In genomic region chr13:30370916-30371521, GRCh38 we compare ENCODE assay signal across 1 cellular context.
TF ChIP-seq lines count a peak whose summit lies in the region.

No MANE protein-coding gene starts in this region.

TF ChIP-seq in HepG2, 621 proteins besides CTCF, POLR2A, EP300 and RAD21 (continued from another document):
- TF ChIP-seq POLR2G (IDR thresholded peaks at IDR 0.05; ENCODE audit: low read depth, low read length) (no peak), CHD4 (IDR thresholded peaks at IDR 0.05; ENCODE audit: borderline replicate concordance, low read length) (0 out of 2 replicates have a peak, but pooled peaks have one; percentile 39), ZNF598 (CRISPR knock-in tag; IDR thresholded peaks at IDR 0.05; ENCODE audit: borderline replicate concordance) (no peak), GTF2F1 (IDR thresholded peaks at IDR 0.05; ENCODE audit: low read length) (no peak), ZNF629 (CRISPR knock-in tag; conservative IDR thresholded peaks at IDR 0.05) (peak; percentile 84), ZNF687 (CRISPR knock-in tag; IDR thresholded peaks at IDR 0.05) (no peak), ZNF710 (CRISPR knock-in tag; IDR thresholded peaks at IDR 0.05; ENCODE audit: borderline replicate concordance) (no peak), ZNF513 (CRISPR knock-in tag; conservative IDR thresholded peaks at IDR 0.05) (no peak), ZC3H4 (CRISPR knock-in tag; IDR thresholded peaks at IDR 0.05; ENCODE audit: borderline replicate concordance) (no peak)
